8 cellular contexts compared by ENCODE assay signal in genomic region chr1:1348420-1349255, GRCh38. TPM values are rescaled to one million over a fixed set of nuclear protein-coding genes. Genes with fewer than 3 reads are reported as not detected.
DNase-seq lines count a peak whose midpoint lies in the region; ATAC-seq, FAIRE-seq and TF ChIP-seq lines count a peak whose summit lies in the region.

No MANE protein-coding gene starts in this region.

- H3K9ac ChIP-seq in endothelial cell of umbilical vein (replicated peaks; ENCODE audit: extremely low read depth, insufficient read depth, low read length), result peak overlapping the region; percentile 38

- ATAC-seq in HG02588 (IDR thresholded peaks at IDR 0.05; ENCODE audit: unreplicated experiment), result peak; percentile 31
- no peak for ATAC-seq in GM18870 (IDR thresholded peaks at IDR 0.05; ENCODE audit: unreplicated experiment)
- no peak for ATAC-seq in HG03457 (IDR thresholded peaks at IDR 0.05; ENCODE audit: unreplicated experiment)

- BruUV-seq in endothelial cell of umbilical vein (replicated peaks; lab: Mats Ljungman, UMichigan), result no TSS peak

- intact Hi-C loops in endothelial cell of umbilical vein (cut with micrococcal nuclease), result loop anchor here (1.0 kb wide), 2 partner anchors 27 to 39 kb away; partner anchors contain the start of gene AURKAIP1

- H3K27ac ChIP-seq in Peyer's patch (peak overlapping the region; percentile 54 to 92 (median 72)), endothelial cell of umbilical vein (ENCODE audit: insufficient read depth, low read depth, low read length) (no peak overlapping the region)

- no peaks in the 10 kb centered on the region for H3K36me3 ChIP-seq in Peyer's patch
- no peaks in the 10 kb centered on the region for H3K36me3 ChIP-seq in endothelial cell of umbilical vein (ENCODE audit: control insufficient read depth in 2 of 2, extremely low read depth in 1 of 2, insufficient read depth in 2 of 2, low read length in 2 of 2)
- no peaks in the 10 kb centered on the region for H3K36me3 ChIP-seq in neuron (ENCODE audit: insufficient read depth, low read length)

- H4K20me1 ChIP-seq in endothelial cell of umbilical vein (replicated peaks; ENCODE audit: control insufficient read depth, extremely low read depth, insufficient read depth, low read length), result no peaks in the 10 kb centered on the region

- POLR2A ChIA-PET in endothelial cell of umbilical vein (lab: Charles Lee), result no interaction called here

- FAIRE-seq in GM12892 (lab: Jason Lieb, UNC) (peak; percentile 24), endothelial cell of umbilical vein (lab: Jason Lieb, UNC) (peak; percentile 12)

- H3K4me1 ChIP-seq in Peyer's patch (peaks cover 4 to 70% (median 17%) of the 10 kb centered on the region in 4 donors), endothelial cell of umbilical vein (ENCODE audit: control insufficient read depth, extremely low read depth, insufficient read depth, low read length) (peaks cover 10% of the 10 kb centered on the region), neuron (ENCODE audit: insufficient read depth, low read length) (peaks cover 25% of the 10 kb centered on the region)

- peaks cover 33% of the 10 kb centered on the region for H3K79me2 ChIP-seq in endothelial cell of umbilical vein (ENCODE audit: control insufficient read depth, insufficient read depth, low read length)

- TF ChIP-seq POLR2A in GM12892 (IDR thresholded peaks at IDR 0.05; ENCODE audit: low read depth, low read length), result no peak
- no peak for TF ChIP-seq POLR2A in Peyer's patch (IDR thresholded peaks at IDR 0.05)
- TF ChIP-seq POLR2A in endothelial cell of umbilical vein (IDR thresholded peaks at IDR 0.05; ENCODE audit: low read depth, low read length), result no peak

- DNase-seq in GM12892 (ENCODE audit: insufficient read length), result no peak
- no peak for DNase-seq in Peyer's patch
- DNase-seq in endothelial cell of umbilical vein (ENCODE audit: low read depth, low spot score), result peak; percentile 34
- DNase-seq in NCI-H2171 treated with DMSO at 0.1 percent for 48 hours (lab: John Stamatoyannopoulos, UW), result no peak

- CTCF ChIA-PET in endothelial cell of umbilical vein (lab: Charles Lee), result interaction anchor here (1.0 to 1.4 kb wide), 5 partner anchors 12 to 226 kb away, joined by 3 to 5 read pairs (median 3); no protein-coding TSS in a partner anchor

- dilution Hi-C loops in endothelial cell of umbilical vein (cut with MboI; ENCODE audit: extremely low pct_ligation_motif_present, low sequenced_read_pairs), result no loop called here

- H3K27me3 ChIP-seq in Peyer's patch, result no peaks in the 10 kb centered on the region
- peaks cover 2 to 8% of the 10 kb centered on the region in 2 experiments for H3K27me3 ChIP-seq in endothelial cell of umbilical vein (ENCODE audit: control insufficient read depth in 2 of 2, insufficient read depth in 2 of 2, low read length in 2 of 2)
- no peaks in the 10 kb centered on the region for H3K27me3 ChIP-seq in neuron (ENCODE audit: insufficient read depth, low read length)

- peak overlapping the region; percentile 41 for H2AFZ ChIP-seq in endothelial cell of umbilical vein (ENCODE audit: low read depth, low read length)
- H2AFZ ChIP-seq in neuron (ENCODE audit: low read depth, low read length), result no peak overlapping the region

- H3K9me1 ChIP-seq in endothelial cell of umbilical vein (replicated peaks; ENCODE audit: control insufficient read depth, extremely low read depth, insufficient read depth, low read length), result no peaks in the 10 kb centered on the region

- H3K4me2 ChIP-seq in endothelial cell of umbilical vein (ENCODE audit: insufficient read depth, low read length), result peak overlapping the region; percentile 78

- no peaks in the 10 kb centered on the region for H3K9me3 ChIP-seq in Peyer's patch
- no peaks in the 10 kb centered on the region for H3K9me3 ChIP-seq in endothelial cell of umbilical vein (replicated peaks; ENCODE audit: control insufficient read depth, insufficient read depth, low read length)
- H3K9me3 ChIP-seq in neuron (ENCODE audit: low read length), result no peaks in the 10 kb centered on the region

- H3K4me3 ChIP-seq in Peyer's patch (peak overlapping the region; percentile 58 to 93 (median 90)), endothelial cell of umbilical vein (replicated peaks in 1 of 3; ENCODE audit: insufficient read depth in 1 of 3, low read depth in 1 of 3, low read length in 3 of 3) (peak overlapping the region; percentile 57 to 86 (median 58)), neuron (ENCODE audit: low read length) (peak overlapping the region; percentile 95)

- no peak for TF ChIP-seq CTCF in Peyer's patch (IDR thresholded peaks at IDR 0.05)
- TF ChIP-seq CTCF in endothelial cell of umbilical vein (IDR thresholded peaks at IDR 0.05; ENCODE audit: extremely low read depth in 1 of 2, insufficient read depth in 1 of 2, low read depth in 1 of 2, low read length in 2 of 2), result no peak

TF ChIP-seq in endothelial cell of umbilical vein, 7 proteins besides CTCF, POLR2A, EP300 and RAD21:
- TF ChIP-seq POLR2AphosphoS5 (IDR thresholded peaks at IDR 0.05; ENCODE audit: insufficient read depth, low read depth, low read length) (no peak), EZH2 (IDR thresholded peaks at IDR 0.05; ENCODE audit: borderline replicate concordance, low read depth, low read length, severe bottlenecking) (no peak), MAX (IDR thresholded peaks at IDR 0.05; ENCODE audit: insufficient read depth, insufficient read length) (no peak), MYC (IDR thresholded peaks at IDR 0.05; ENCODE audit: low read depth, low read length) (no peak)

RNA-seq across cellular contexts. Expression of gene DVL1, which starts 0.6 kb away (rescaled TPM):
- 5.8 TPM for polyA plus RNA-seq in GM12892 (2012; ENCODE audit: missing spikeins)
- total RNA-seq in Peyer's patch (100 to 1,000 TPM in 3 of 4 donors, 10 to 100 TPM in 1; 76.0 to 196 (median 164) TPM), endothelial cell of umbilical vein (36.5 and 40.7 TPM in 2 replicates)
- 26.8 and 38.2 TPM in 2 replicates for polyA plus RNA-seq in endothelial cell of umbilical vein
- polyA plus RNA-seq in endothelial cell of umbilical vein (2011; cell fraction: cytosol; rRNA removed), result 9.2 and 15.6 TPM in 2 replicates
- 66.9 and 77.1 TPM in 2 replicates for polyA plus RNA-seq in endothelial cell of umbilical vein (2011; cell fraction: nucleus; rRNA removed)
- polyA plus RNA-seq in endothelial cell of umbilical vein (2012), result 15.4 and 28.8 TPM in 2 replicates
- polyA minus RNA-seq in endothelial cell of umbilical vein, result 15.2 and 15.5 TPM in 2 replicates
- 54.7 TPM for polyA minus RNA-seq in endothelial cell of umbilical vein (2011; cell fraction: cytosol; rRNA and poly(A)+ RNA removed)
- 10.9 and 23.7 TPM in 2 replicates for polyA minus RNA-seq in endothelial cell of umbilical vein (2011; cell fraction: nucleus; rRNA and poly(A)+ RNA removed)

RNA-seq across cellular contexts. Expression of gene MXRA8, which starts 9.7 kb away (rescaled TPM):
- polyA plus RNA-seq in GM12892 (2012; ENCODE audit: missing spikeins), result 1.5 TPM
- total RNA-seq in Peyer's patch (10 to 100 TPM; 11.7 to 56.1 (median 35.6) TPM), endothelial cell of umbilical vein (0.37 and 0.82 TPM in 2 replicates)
- 1.9 and 2.2 TPM in 2 replicates for polyA plus RNA-seq in endothelial cell of umbilical vein
- 0.74 and 1.1 TPM in 2 replicates for polyA plus RNA-seq in endothelial cell of umbilical vein (2011; cell fraction: cytosol; rRNA removed)
- 2.1 and 2.4 TPM in 2 replicates for polyA plus RNA-seq in endothelial cell of umbilical vein (2011; cell fraction: nucleus; rRNA removed)
- 0.55 and 0.75 TPM in 2 replicates for polyA plus RNA-seq in endothelial cell of umbilical vein (2012)
- polyA minus RNA-seq in endothelial cell of umbilical vein, result 0.19 and 0.27 TPM in 2 replicates
- polyA minus RNA-seq in endothelial cell of umbilical vein (2011; cell fraction: cytosol; rRNA and poly(A)+ RNA removed), result not detected
- polyA minus RNA-seq in endothelial cell of umbilical vein (2011; cell fraction: nucleus; rRNA and poly(A)+ RNA removed), result 0.63 TPM in 1 of 2 replicates, not detected in the other

RNA-seq across cellular contexts. Expression of gene TAS1R3, which starts 17.6 kb away (rescaled TPM):
- 0.17 TPM for polyA plus RNA-seq in GM12892 (2012; ENCODE audit: missing spikeins)
- 1 to 10 TPM; 2.1 to 5.8 (median 3.0) TPM for total RNA-seq in Peyer's patch
- total RNA-seq in endothelial cell of umbilical vein, result 0.37 and 0.38 TPM in 2 replicates
- 0.26 and 0.38 TPM in 2 replicates for polyA plus RNA-seq in endothelial cell of umbilical vein
- polyA plus RNA-seq in endothelial cell of umbilical vein (2011; cell fraction: cytosol; rRNA removed), result 0.04 and 0.08 TPM in 2 replicates
- polyA plus RNA-seq in endothelial cell of umbilical vein (2011; cell fraction: nucleus; rRNA removed), result 1.6 and 2.2 TPM in 2 replicates
- polyA plus RNA-seq in endothelial cell of umbilical vein (2012), result 0.17 and 0.27 TPM in 2 replicates
- polyA minus RNA-seq in endothelial cell of umbilical vein, result 0.19 and 0.22 TPM in 2 replicates
- 1.1 TPM for polyA minus RNA-seq in endothelial cell of umbilical vein (2011; cell fraction: cytosol; rRNA and poly(A)+ RNA removed)
- polyA minus RNA-seq in endothelial cell of umbilical vein (2011; cell fraction: nucleus; rRNA and poly(A)+ RNA removed), result 0.67 and 1.4 TPM in 2 replicates

RNA-seq across cellular contexts. Expression of gene CPTP, which starts 24.0 kb away (rescaled TPM):
- 2.1 TPM for polyA plus RNA-seq in GM12892 (2012; ENCODE audit: missing spikeins)
- 10 to 100 TPM; 10.7 to 94.0 (median 84.6) TPM for total RNA-seq in Peyer's patch
- 25.1 and 29.5 TPM in 2 replicates for total RNA-seq in endothelial cell of umbilical vein
- polyA plus RNA-seq in endothelial cell of umbilical vein, result 20.9 and 29.6 TPM in 2 replicates
- polyA plus RNA-seq in endothelial cell of umbilical vein (2011; cell fraction: cytosol; rRNA removed), result 11.7 and 19.1 TPM in 2 replicates
- 6.7 and 8.2 TPM in 2 replicates for polyA plus RNA-seq in endothelial cell of umbilical vein (2011; cell fraction: nucleus; rRNA removed)
- 10.1 and 15.4 TPM in 2 replicates for polyA plus RNA-seq in endothelial cell of umbilical vein (2012)
- polyA minus RNA-seq in endothelial cell of umbilical vein, result 6.5 and 10.8 TPM in 2 replicates
- 36.8 TPM for polyA minus RNA-seq in endothelial cell of umbilical vein (2011; cell fraction: cytosol; rRNA and poly(A)+ RNA removed)
- 7.1 and 11.4 TPM in 2 replicates for polyA minus RNA-seq in endothelial cell of umbilical vein (2011; cell fraction: nucleus; rRNA and poly(A)+ RNA removed)

RNA-seq across cellular contexts. Expression of gene INTS11, which starts 24.2 kb away (rescaled TPM):
- 53.6 TPM for polyA plus RNA-seq in GM12892 (2012; ENCODE audit: missing spikeins)
- total RNA-seq in Peyer's patch (100 to 1,000 TPM; 146 to 359 (median 273) TPM), endothelial cell of umbilical vein (127 and 132 TPM in 2 replicates)
- polyA plus RNA-seq in endothelial cell of umbilical vein, result 222 and 239 TPM in 2 replicates
- polyA plus RNA-seq in endothelial cell of umbilical vein (2011; cell fraction: cytosol; rRNA removed), result 97.6 and 111 TPM in 2 replicates
- polyA plus RNA-seq in endothelial cell of umbilical vein (2011; cell fraction: nucleus; rRNA removed), result 382 and 418 TPM in 2 replicates
- 80.5 and 91.0 TPM in 2 replicates for polyA plus RNA-seq in endothelial cell of umbilical vein (2012)
- 100 and 129 TPM in 2 replicates for polyA minus RNA-seq in endothelial cell of umbilical vein
- 56.8 TPM for polyA minus RNA-seq in endothelial cell of umbilical vein (2011; cell fraction: cytosol; rRNA and poly(A)+ RNA removed)
- polyA minus RNA-seq in endothelial cell of umbilical vein (2011; cell fraction: nucleus; rRNA and poly(A)+ RNA removed), result 75.0 and 129 TPM in 2 replicates
